1 cellular context compared by ENCODE assay signal in genomic region chr11:66008468-66009101, GRCh38.
TF ChIP-seq lines count a peak whose summit lies in the region.

No MANE protein-coding gene starts in this region.

TF ChIP-seq in SK-N-SH, 30 proteins besides CTCF, POLR2A, EP300 and RAD21 (continued from another document):
- TF ChIP-seq ZBTB33 (IDR thresholded peaks at IDR 0.05; ENCODE audit: borderline replicate concordance, low read depth) (no peak), USF1 (IDR thresholded peaks at IDR 0.05; ENCODE audit: borderline replicate concordance, low read depth) (no peak), SMC3 (IDR thresholded peaks at IDR 0.05; ENCODE audit: low read depth, low read length) (no peak), IRF3 (IDR thresholded peaks at IDR 0.05; ENCODE audit: low read depth, low read length) (no peak), SIN3A (IDR thresholded peaks at IDR 0.05; ENCODE audit: borderline replicate concordance, low read depth, low read length) (no peak), ELF1 (IDR thresholded peaks at IDR 0.05) (no peak), MXI1 (IDR thresholded peaks at IDR 0.05; ENCODE audit: low read depth, low read length) (no peak), GABPA (IDR thresholded peaks at IDR 0.05; ENCODE audit: low read depth) (no peak), TEAD4 (IDR thresholded peaks at IDR 0.05; ENCODE audit: borderline replicate concordance, insufficient read depth) (no peak), NRF1 (IDR thresholded peaks at IDR 0.05; ENCODE audit: low read depth, low read length) (no peak), JUND (IDR thresholded peaks at IDR 0.05) (no peak), PBX3 (IDR thresholded peaks at IDR 0.05) (no peak)
